In genomic region chr21:41255190-41255589, GRCh38 we compare ENCODE assay signal across 29 cellular contexts.
"Had no signal": no experiment of that assay in that cellular context is flagged by ENCODE, and none has a peak within 500 bp of the region (broad histone marks: within the 10 kb centered on the region; RNA-seq: fewer than 3 reads in every experiment).

No MANE protein-coding gene starts in this region.

- H3K9me3 ChIP-seq: colonic mucosa, esophagus squamous epithelium, mucosa of descending colon, pancreas, right lobe of liver, suprapubic skin, transverse colon, upper lobe of right lung had no signal

- ATAC-seq: left colon; mucosa of descending colon; pancreas; right lobe of liver; stimulated activated naive CD8-positive, alpha-beta T cell treated with anti-CD3 and anti-CD28 coated beads, Interleukin-15, amount 100 ng/mL, for 72 hours; upper lobe of right lung had no signal

- H3K4me3 Mint-ChIP-seq: dendritic cell treated with granulocyte-macrophage colony-stimulating factor and Interleukin-4, amounts not matched to agents 40 ng/mL and 50 ng/mL, for 4 days; endodermal cell; immature natural killer cell; mesothelial cell of epicardium; naive B cell; nephron progenitor cell; stimulated activated naive CD8-positive, alpha-beta T cell treated with anti-CD3 and anti-CD28 coated beads, Interleukin-15, amount 100 ng/mL, for 72 hours had no signal

- H3K36me3 ChIP-seq: colonic mucosa, right lobe of liver, uterus had no signal

- H3K27ac Mint-ChIP-seq: dendritic cell treated with granulocyte-macrophage colony-stimulating factor and Interleukin-4, amounts not matched to agents 40 ng/mL and 50 ng/mL, for 4 days; endodermal cell; immature natural killer cell; mesothelial cell of epicardium; nephron progenitor cell; stimulated activated naive CD8-positive, alpha-beta T cell treated with anti-CD3 and anti-CD28 coated beads, Interleukin-15, amount 100 ng/mL, for 72 hours had no signal

- H3K27me3 Mint-ChIP-seq: naive B cell; stimulated activated naive CD8-positive, alpha-beta T cell treated with anti-CD3 and anti-CD28 coated beads, Interleukin-15, amount 100 ng/mL, for 72 hours had no signal

- H3K4me1 ChIP-seq: colonic mucosa, lower lobe of right lung, right lobe of liver, transverse colon, uterus had no signal

- DNase-seq: colonic mucosa; effector CD8-positive, alpha-beta T cell; endodermal cell; esophagus squamous epithelium; foreskin melanocyte; hypothalamus; immature natural killer cell; islet precursor cell; kidney glomerular epithelial cell; left colon; left ventricle myocardium inferior; lower lobe of right lung; mucosa of descending colon; naive B cell; nephron progenitor cell; nucleus accumbens; pancreas; right lobe of liver; small intestine; stimulated activated CD4-positive, alpha-beta T cell treated with anti-CD3 and anti-CD28 coated beads, Interleukin-15, amount 100 ng/mL, for 24 hours; stimulated activated CD4-positive, alpha-beta T cell treated with anti-CD3 and anti-CD28 coated beads, Interleukin-2, amount 100 ng/mL, for 48 hours; stimulated activated naive CD4-positive, alpha-beta T cell; stimulated activated naive CD8-positive, alpha-beta T cell treated with anti-CD3 and anti-CD28 coated beads, Interleukin-15, amount 100 ng/mL, for 72 hours; transverse colon; upper lobe of right lung; uterus had no signal

- FAIRE-seq: pancreas, small intestine had no signal

- H3K27me3 ChIP-seq: colonic mucosa, esophagus squamous epithelium, pancreas, right lobe of liver, suprapubic skin, transverse colon, upper lobe of right lung, uterus had no signal

- H3K4me1 Mint-ChIP-seq: endodermal cell; immature natural killer cell; stimulated activated naive CD8-positive, alpha-beta T cell treated with anti-CD3 and anti-CD28 coated beads, Interleukin-15, amount 100 ng/mL, for 72 hours had no signal

- H3K4me3 ChIP-seq: colonic mucosa, esophagus squamous epithelium, left ventricle myocardium inferior, lower lobe of right lung, mucosa of descending colon, pancreas, right lobe of liver, suprapubic skin, transverse colon, upper lobe of right lung, uterus had no signal

- H3K27ac ChIP-seq: colonic mucosa, esophagus squamous epithelium, left ventricle myocardium inferior, lower lobe of right lung, pancreas, right lobe of liver, suprapubic skin, transverse colon, upper lobe of right lung, uterus had no signal

- H3K36me3 Mint-ChIP-seq: immature natural killer cell had no signal
